ENCODE assay signal across 2 cellular contexts in genomic region chr9:122118343-122119165, GRCh38.
TF ChIP-seq lines count a peak whose summit lies in the region.

No MANE protein-coding gene starts in this region.

TF ChIP-seq in HEK293, 187 proteins besides CTCF, POLR2A, EP300 and RAD21:
- TF ChIP-seq ZNF768 (tag by site-specific recombination; IDR thresholded peaks at IDR 0.05), result peak; percentile 80; the same call in 1 of the 2 replicates
- TF ChIP-seq ZBTB44 (tag by site-specific recombination; IDR thresholded peaks at IDR 0.05), result no peak
- TF ChIP-seq ZNF2 (tag by site-specific recombination; IDR thresholded peaks at IDR 0.05), result no peak
- TF ChIP-seq EGR2 (tag by site-specific recombination; IDR thresholded peaks at IDR 0.05; ENCODE audit: low read depth), result no peak

TF ChIP-seq in H1, 55 proteins besides CTCF, POLR2A, EP300 and RAD21:
- TF ChIP-seq USF2 (IDR thresholded peaks at IDR 0.05; ENCODE audit: low read length) (no peak), ATF3 (IDR thresholded peaks at IDR 0.05; ENCODE audit: insufficient read depth, low read depth, low read length) (no peak), TEAD4 (IDR thresholded peaks at IDR 0.05; ENCODE audit: low read depth, low read length) (no peak), KDM1A (IDR thresholded peaks at IDR 0.05; ENCODE audit: borderline replicate concordance, low read length) (peak; percentile 90)
